26 cellular contexts compared by ENCODE assay signal in genomic region chr10:97129666-97130065, GRCh38. TPM values are rescaled to one million over a fixed set of nuclear protein-coding genes. Genes with fewer than 3 reads are reported as not detected.
DNase-seq lines count a peak whose midpoint lies in the region; ATAC-seq, FAIRE-seq and TF ChIP-seq lines count a peak whose summit lies in the region.
"Had no signal": no experiment of that assay in that cellular context is flagged by ENCODE, and none has a peak within 500 bp of the region (broad histone marks: within the 10 kb centered on the region; RNA-seq: fewer than 3 reads in every experiment).

No MANE protein-coding gene starts in this region.

- H3K9me3 ChIP-seq in DND-41 (ENCODE audit: insufficient read depth, low read length, severe bottlenecking) (no peaks in the 10 kb centered on the region), kidney (ENCODE audit: control insufficient read depth in 1 of 2, low read length in 2 of 2) (no peaks in the 10 kb centered on the region)
- H3K9me3 ChIP-seq: HAP-1, neutrophil had no signal

- DNase-seq in DND-41 (peak; percentile 10), NCI-H2029 treated with DMSO at 0.1 percent for 48 hours (lab: John Stamatoyannopoulos, UW) (peak; percentile 64), kidney (peak; percentile 54), putamen (ENCODE audit: low spot score) (peak; percentile 23), NCI-H510A (lab: John Stamatoyannopoulos, UW) (no peak)
- DNase-seq in central memory CD4-positive, alpha-beta T cell: no peak
- no peak for DNase-seq in stimulated activated naive CD8-positive, alpha-beta T cell treated with anti-CD3 and anti-CD28 coated beads, Interleukin-15, amount 100 ng/mL, for 72 hours
- DNase-seq: activated CD4-positive, alpha-beta T cell treated with anti-CD3 and anti-CD28 coated beads for 4 hours; activated CD8-positive, alpha-beta T cell treated with anti-CD3 and anti-CD28 coated beads, Interleukin-2, amount 10 ng/mL, durations not matched to agents 7 days and 5 days; DMS153; effector memory CD4-positive, alpha-beta T cell; mesendoderm; NCI-H524; Right ventricle myocardium superior; stimulated activated CD4-positive, alpha-beta T cell treated with anti-CD3 and anti-CD28 coated beads, Interleukin-15, amount 100 ng/mL, for 24 hours; stimulated activated CD4-positive, alpha-beta T cell treated with anti-CD3 and anti-CD28 coated beads, Interleukin-4, amount 100 ng/mL, for 4 hours; trophoblast cell had no signal

- no peak overlapping the region for H2AFZ ChIP-seq in DND-41 (ENCODE audit: low read depth, low read length)

- no peaks in the 10 kb centered on the region for H3K4me1 ChIP-seq in DND-41 (ENCODE audit: insufficient read depth, low read length)
- no peaks in the 10 kb centered on the region for H3K4me1 ChIP-seq in kidney (ENCODE audit: control insufficient read depth in 1 of 2, insufficient read depth in 1 of 2, low read depth in 1 of 2, low read length in 2 of 2)
- H3K4me1 ChIP-seq: HAP-1 had no signal

- no peak for FAIRE-seq in kidney (lab: Jason Lieb, UNC)
- FAIRE-seq: G401.6 had no signal

- H3K4me3 ChIP-seq in DND-41 (ENCODE audit: low read depth in 1 of 2, low read length in 2 of 2) (no peak overlapping the region), kidney (ENCODE audit: low read length in 2 of 2) (no peak overlapping the region)
- H3K4me3 ChIP-seq: cardiac muscle cell, coronary artery, HAP-1 had no signal

- H3K27ac Mint-ChIP-seq in stimulated activated naive CD8-positive, alpha-beta T cell treated with anti-CD3 and anti-CD28 coated beads, Interleukin-15, amount 100 ng/mL, for 72 hours: peak overlapping the region in 1 of 2 donors; percentile 74
- H3K27ac Mint-ChIP-seq: activated CD8-positive, alpha-beta T cell treated with anti-CD3 and anti-CD28 coated beads, Interleukin-2, amount 10 ng/mL, durations not matched to agents 7 days and 5 days; activated naive CD8-positive, alpha-beta T cell; progenitor cell of endocrine pancreas had no signal

- H3K27me3 Mint-ChIP-seq in stimulated activated naive CD8-positive, alpha-beta T cell treated with anti-CD3 and anti-CD28 coated beads, Interleukin-15, amount 100 ng/mL, for 72 hours: peaks cover 5% of the 10 kb centered on the region
- H3K27me3 Mint-ChIP-seq: activated naive CD8-positive, alpha-beta T cell; progenitor cell of endocrine pancreas had no signal

- no peaks in the 10 kb centered on the region for H3K79me2 ChIP-seq in DND-41 (ENCODE audit: insufficient read depth, low read length)

- H3K27me3 ChIP-seq in DND-41 (ENCODE audit: insufficient read depth, low read length, poor library complexity): peaks cover 6% of the 10 kb centered on the region
- H3K27me3 ChIP-seq: cardiac muscle cell had no signal

- no peaks in the 10 kb centered on the region for H3K4me1 Mint-ChIP-seq in stimulated activated naive CD8-positive, alpha-beta T cell treated with anti-CD3 and anti-CD28 coated beads, Interleukin-15, amount 100 ng/mL, for 72 hours

- H3K4me2 ChIP-seq in DND-41 (ENCODE audit: insufficient read depth, low read length): no peak overlapping the region

- no peaks in the 10 kb centered on the region for H3K36me3 ChIP-seq in DND-41 (ENCODE audit: insufficient read depth, low read length)
- no peaks in the 10 kb centered on the region for H3K36me3 ChIP-seq in kidney (ENCODE audit: control insufficient read depth in 1 of 2, insufficient read depth in 2 of 2, low read length in 2 of 2)
- H3K36me3 ChIP-seq: cardiac muscle cell, HAP-1, neutrophil had no signal

- intact Hi-C loops in kidney (cut with DNase I): no loop called here

- H3K9ac ChIP-seq in DND-41 (ENCODE audit: low read depth, low read length) (no peak overlapping the region), kidney (ENCODE audit: low read length in 2 of 2) (no peak overlapping the region)

- no peak overlapping the region for H3K4me3 Mint-ChIP-seq in stimulated activated naive CD8-positive, alpha-beta T cell treated with anti-CD3 and anti-CD28 coated beads, Interleukin-15, amount 100 ng/mL, for 72 hours
- H3K4me3 Mint-ChIP-seq: activated CD8-positive, alpha-beta T cell treated with anti-CD3 and anti-CD28 coated beads, Interleukin-2, amount 10 ng/mL, durations not matched to agents 7 days and 5 days; activated naive CD8-positive, alpha-beta T cell had no signal

- ATAC-seq in DND-41 (ENCODE audit: insufficient read depth, low read depth) (peak; percentile 55; the same call in 1 of the 3 replicates), HG03432 (IDR thresholded peaks at IDR 0.05; ENCODE audit: unreplicated experiment) (no peak)
- no peak for ATAC-seq in stimulated activated naive CD8-positive, alpha-beta T cell treated with anti-CD3 and anti-CD28 coated beads, Interleukin-15, amount 100 ng/mL, for 72 hours
- ATAC-seq: activated CD8-positive, alpha-beta T cell treated with anti-CD3 and anti-CD28 coated beads, Interleukin-2, amount 10 ng/mL, durations not matched to agents 7 days and 5 days had no signal

- H3K27ac ChIP-seq in DND-41 (ENCODE audit: low read length) (no peak overlapping the region), kidney (ENCODE audit: low read depth in 2 of 2, low read length in 2 of 2) (no peak overlapping the region)
- H3K27ac ChIP-seq: cardiac muscle cell, coronary artery, neutrophil, VCaP had no signal

- TF ChIP-seq CTCF in DND-41 (IDR thresholded peaks at IDR 0.05; ENCODE audit: borderline replicate concordance, extremely low read depth, low read length, poor library complexity, severe bottlenecking) (no peak), kidney (IDR thresholded peaks at IDR 0.05; ENCODE audit: borderline replicate concordance, extremely low read depth, insufficient read depth) (no peak)

- H4K20me1 ChIP-seq in DND-41 (ENCODE audit: insufficient read depth, low read length): no peaks in the 10 kb centered on the region; the same call in 1 of the 2 replicates

- H3K9me3 Mint-ChIP-seq in stimulated activated naive CD8-positive, alpha-beta T cell treated with anti-CD3 and anti-CD28 coated beads, Interleukin-15, amount 100 ng/mL, for 72 hours: no peaks in the 10 kb centered on the region

RNA-seq across cellular contexts. Expression of gene SLIT1, which starts 56.1 kb away (rescaled TPM):
- 0.35 TPM for total RNA-seq in kidney
- 0.06 TPM for polyA plus RNA-seq in kidney (ENCODE audit: insufficient read depth, low read depth, low replicate concordance)

Comparison
In these comparisons a context has a peak if more than half of its experiments do, and no peak if none do; other contexts are left out.
1. DNase-seq: peak in DND-41 (single experiment), NCI-H2029 treated with DMSO at 0.1 percent for 48 hours (single experiment), kidney (single experiment) and putamen (single experiment); none in central memory CD4-positive, alpha-beta T cell (single experiment), NCI-H510A (single experiment) and stimulated activated naive CD8-positive, alpha-beta T cell treated with anti-CD3 and anti-CD28 coated beads, Interleukin-15, amount 100 ng/mL, for 72 hours (0 of 2).